ENCODE assay signal across 20 cellular contexts in genomic region chr9:5274770-5275169, GRCh38.
DNase-seq lines count a peak whose midpoint lies in the region; ATAC-seq and TF ChIP-seq lines count a peak whose summit lies in the region.
"Had no signal": no experiment of that assay in that cellular context is flagged by ENCODE, and none has a peak within 500 bp of the region (broad histone marks: within the 10 kb centered on the region; RNA-seq: fewer than 3 reads in every experiment).

No MANE protein-coding gene starts in this region.

- H3K9ac ChIP-seq in MM.1S (ENCODE audit: low read length): no peak overlapping the region
- H3K9ac ChIP-seq: BLaER1 had no signal

- H2AFZ ChIP-seq in MM.1S (ENCODE audit: low read length): no peak overlapping the region
- H2AFZ ChIP-seq: GM23338 had no signal

- no peaks in the 10 kb centered on the region for H4K20me1 ChIP-seq in MM.1S (ENCODE audit: insufficient read depth, low read length)
- H4K20me1 ChIP-seq: BLaER1 had no signal

- no peaks in the 10 kb centered on the region for H3K79me2 ChIP-seq in MM.1S (ENCODE audit: low read length)

- no peak overlapping the region for H3K4me3 ChIP-seq in MM.1S (ENCODE audit: low read length)
- H3K4me3 ChIP-seq: BLaER1, GM23338 had no signal

- H3F3A ChIP-seq in MM.1S (ENCODE audit: insufficient read depth, low read length): no peaks in the 10 kb centered on the region

- peak; percentile 20 for DNase-seq in GM10248 (ENCODE audit: extremely low spot score)
- DNase-seq in NCI-H2107 treated with DMSO at 0.1 percent for 48 hours (lab: John Stamatoyannopoulos, UW; ENCODE audit: unreplicated experiment): no peak
- no peak for DNase-seq in MM.1S
- DNase-seq in iPS-NIHi7 (ENCODE audit: extremely low spot score): no peak
- DNase-seq: 8988T; CD8-positive, alpha-beta T cell; IMR-90; Kasumi-1; NCI-H1105; NCI-H1694; NCI-H2107; NCI-H226; NCI-H524 treated with DMSO at 0.1 percent for 48 hours; SIG-M5 had no signal

- no peak overlapping the region for H3K27ac ChIP-seq in MM.1S (ENCODE audit: low read length)
- H3K27ac ChIP-seq: BLaER1 had no signal

- H3K36me3 ChIP-seq in MM.1S (replicated peaks; ENCODE audit: insufficient read depth, low read length): no peaks in the 10 kb centered on the region
- H3K36me3 ChIP-seq: BLaER1 had no signal

- peaks cover 13% of the 10 kb centered on the region for H3K4me1 ChIP-seq in MM.1S (ENCODE audit: low read length)
- H3K4me1 ChIP-seq: BLaER1 had no signal

- ATAC-seq in GM18511 (IDR thresholded peaks at IDR 0.05; ENCODE audit: unreplicated experiment) (peak; percentile 66), GM21381 (IDR thresholded peaks at IDR 0.05; ENCODE audit: unreplicated experiment) (peak; percentile 74), HG03378 (IDR thresholded peaks at IDR 0.05; ENCODE audit: unreplicated experiment) (peak; percentile 75), HG03039 (IDR thresholded peaks at IDR 0.05; ENCODE audit: unreplicated experiment) (no peak)
- ATAC-seq: CD8-positive, alpha-beta T cell; GM23338 had no signal

- POLR2A ChIA-PET in GM10248 (lab: Yijun Ruan, JAX): no interaction called here

- H3K9me2 ChIP-seq in MM.1S (replicated peaks; ENCODE audit: insufficient read depth, low read length): no peaks in the 10 kb centered on the region

- no peaks in the 10 kb centered on the region for H3K9me3 ChIP-seq in MM.1S (replicated peaks; ENCODE audit: insufficient read depth, low read length)
- H3K9me3 ChIP-seq: BLaER1 had no signal

- CTCF ChIA-PET in GM10248 (lab: Yijun Ruan, JAX): interaction anchor here (1.1 to 1.4 kb wide), 4 partner anchors 9 to 80 kb away, joined by 3 to 5 read pairs (median 4); no protein-coding TSS in a partner anchor

- H3K27me3 ChIP-seq in MM.1S (replicated peaks; ENCODE audit: insufficient read depth, low read length): no peaks in the 10 kb centered on the region
- H3K27me3 ChIP-seq: BLaER1 had no signal

- H3K4me2 ChIP-seq in MM.1S (ENCODE audit: low read depth, low read length): no peak overlapping the region
- H3K4me2 ChIP-seq: BLaER1, GM23338 had no signal

- no peak for TF ChIP-seq CTCF in GM10248 (IDR thresholded peaks at IDR 0.05; ENCODE audit: control extremely low read depth, extremely low read depth, low read depth, missing control alignments)
- TF ChIP-seq CTCF in MM.1S (IDR thresholded peaks at IDR 0.05; ENCODE audit: low read length): no peak
